In the genomic region with DNA sequence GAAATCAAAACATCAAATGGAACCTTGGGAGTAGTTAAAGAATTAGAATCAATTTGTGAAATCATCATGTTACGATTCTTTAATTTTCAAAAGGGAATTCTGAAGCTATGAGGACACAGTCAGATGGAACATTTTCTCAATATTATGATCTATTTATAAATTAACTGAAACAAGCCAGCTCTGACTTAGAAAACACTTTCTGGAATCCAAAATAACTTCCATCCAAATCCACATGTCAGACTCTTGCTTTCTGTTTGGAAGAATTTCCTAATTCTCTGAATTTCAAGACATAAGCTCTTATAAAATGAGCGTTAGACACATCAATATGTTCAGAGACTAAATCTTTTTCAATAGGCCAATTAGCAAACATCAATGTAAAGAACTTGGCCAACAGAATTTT, we compare ENCODE assay signal across 22 cellular contexts.
"Had no signal": no experiment of that assay in that cellular context is flagged by ENCODE, and none has a peak within 500 bp of the region (broad histone marks: within the 10 kb centered on the region; RNA-seq: fewer than 3 reads in every experiment).

No MANE protein-coding gene starts in this region.

- H3K36me3 ChIP-seq: left ventricle myocardium inferior, ovary, right atrium auricular region, right lobe of liver, stomach, suprapubic skin, thoracic aorta, tibial nerve, uterus had no signal

- H3K9me3 ChIP-seq: left ventricle myocardium inferior, mucosa of descending colon, ovary, right atrium auricular region, right lobe of liver, stomach, suprapubic skin, thoracic aorta, tibial nerve, uterus had no signal

- H3K27me3 ChIP-seq: hepatocyte, ovary, right atrium auricular region, right lobe of liver, stomach, suprapubic skin, tibial nerve, uterus had no signal

- ATAC-seq: mucosa of descending colon; naive thymus-derived CD4-positive, alpha-beta T cell; natural killer cell treated with Interleukin-12 subunit alpha and Interleukin-12 subunit beta and Interleukin-15 and Interleukin-18, amount 100 ng/mL, for 72 hours; right lobe of liver; stimulated activated naive B cell treated with anti-CD40 and anti-IgM and Interleukin-4, amounts not matched to agents 10 μg/mL and 1 μg/mL and 100 μg/mL, for 72 hours; stimulated activated naive CD8-positive, alpha-beta T cell treated with anti-CD3 and anti-CD28 coated beads, Interleukin-15, Interleukin-2, amounts not matched to agents 100 U/mL and 50 U/mL, for 24 hours had no signal

- H3K4me1 ChIP-seq: left ventricle myocardium inferior, right atrium auricular region, right lobe of liver, stomach, suprapubic skin, tibial nerve, uterus had no signal

- H3K27ac ChIP-seq: hepatocyte, left ventricle myocardium inferior, ovary, right atrium auricular region, right lobe of liver, stomach, suprapubic skin, thoracic aorta, tibial nerve, uterus had no signal

- H3K4me3 ChIP-seq: hepatocyte, left ventricle myocardium inferior, mucosa of descending colon, ovary, right atrium auricular region, right lobe of liver, smooth muscle cell, stomach, suprapubic skin, thoracic aorta, tibial nerve, uterus had no signal

- DNase-seq: islet precursor cell; left ventricle myocardium inferior; midbrain; mucosa of descending colon; naive thymus-derived CD4-positive, alpha-beta T cell; ovary; right lobe of liver; stimulated activated CD4-positive, alpha-beta T cell treated with anti-CD3 and anti-CD28 coated beads, Interleukin-1b, Interleukin-23, amount 100 ng/mL, for 48 hours; stimulated activated CD4-positive, alpha-beta T cell treated with anti-CD3 and anti-CD28 coated beads, Interleukin-2, amount 100 ng/mL, for 48 hours; stimulated activated CD4-positive, alpha-beta T cell treated with anti-CD3 and anti-CD28 coated beads, Interleukin-4, amount 100 ng/mL, for 4 hours; stimulated activated CD8-positive, alpha-beta memory T cell treated with anti-CD3 and anti-CD28 coated beads, Interleukin-4, amount 100 ng/mL, for 48 hours; stimulated activated naive B cell treated with anti-CD40 and anti-IgM and Interleukin-4, amounts not matched to agents 10 μg/mL and 1 μg/mL and 100 μg/mL, for 72 hours; stimulated activated naive CD8-positive, alpha-beta T cell treated with anti-CD3 and anti-CD28 coated beads, Interleukin-15, Interleukin-2, amounts not matched to agents 100 U/mL and 50 U/mL, for 24 hours; stomach; uterus had no signal

- H2AFZ ChIP-seq: hepatocyte had no signal

- H3K79me2 ChIP-seq: hepatocyte had no signal
